Comparison of ENCODE assay signal across 8 cellular contexts in the genomic region with DNA sequence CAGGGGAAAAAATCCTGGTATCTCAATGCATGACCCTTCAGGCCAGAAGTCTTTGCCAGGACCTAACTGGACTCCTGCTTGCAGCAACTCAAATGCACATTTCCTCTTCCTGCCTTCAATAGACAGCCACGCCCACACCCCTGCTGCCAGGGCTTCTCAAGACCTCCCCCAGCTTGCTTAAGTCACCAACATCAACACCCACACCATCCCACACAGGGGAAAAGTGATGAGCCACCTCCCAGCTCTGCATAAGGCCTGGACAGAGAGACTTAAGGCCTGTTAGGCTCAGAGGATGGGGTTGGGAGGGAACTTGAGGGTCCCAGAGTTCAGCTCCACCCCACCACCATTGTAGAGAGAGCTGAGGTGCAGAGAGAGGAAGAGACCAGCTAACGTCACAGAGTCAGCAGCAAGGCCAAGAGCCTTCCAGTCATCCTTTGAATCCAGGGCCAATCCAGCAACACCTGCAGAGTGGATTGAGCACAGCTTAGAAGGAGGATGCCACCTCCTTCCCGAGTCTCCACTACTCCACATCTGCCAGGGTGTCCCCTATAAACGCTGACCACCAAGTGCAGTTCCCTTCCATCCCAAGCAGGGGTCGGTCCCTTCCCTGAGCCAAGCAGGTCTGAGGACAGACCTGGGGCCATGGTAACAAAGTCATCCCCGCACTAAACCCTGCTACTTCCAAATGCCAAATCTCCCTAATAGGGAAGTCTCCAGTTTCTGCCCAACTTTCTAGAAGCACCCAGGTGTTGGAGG. TPM values are rescaled to one million over a fixed set of nuclear protein-coding genes. Genes with fewer than 3 reads are reported as not detected.
DNase-seq lines count a peak whose midpoint lies in the region; FAIRE-seq and TF ChIP-seq lines count a peak whose summit lies in the region.

No MANE protein-coding gene starts in this region.

- peaks cover 2 to 3% (median 2%) of the 10 kb centered on the region in 3 donors for H3K27me3 Mint-ChIP-seq in immature natural killer cell (ENCODE audit: low read depth in 3 of 3)

- H3K9ac ChIP-seq in adipocyte (ENCODE audit: low read length) = no peak overlapping the region

- no peaks in the 10 kb centered on the region for H3K9me3 Mint-ChIP-seq in immature natural killer cell

- peak overlapping the region; percentile 88 to 96 (median 90) for H3K27ac Mint-ChIP-seq in immature natural killer cell

- no peaks in the 10 kb centered on the region for H3K27me3 ChIP-seq in adipocyte (replicated peaks; ENCODE audit: control insufficient read depth, insufficient read depth, low read length)

- peak; percentile 94 for FAIRE-seq in H54 (lab: Jason Lieb, UNC)

- DNase-seq in AG08395 (ENCODE audit: low spot score) (peak; percentile 80), H54 (ENCODE audit: insufficient read length, low spot score) (peak; percentile 92), T follicular helper cell (ENCODE audit: low read depth) (peak; percentile 57), adipocyte (ENCODE audit: low read depth) (peak; percentile 51), immature natural killer cell (peak; percentile 75 to 78 (median 77)), NCI-H2107 treated with DMSO at 0.1 percent for 48 hours (lab: John Stamatoyannopoulos, UW; ENCODE audit: unreplicated experiment) (no peak), NCI-H2171 (lab: John Stamatoyannopoulos, UW) (no peak)
- peak; percentile 61 for DNase-seq in stimulated activated CD8-positive, alpha-beta memory T cell treated with anti-CD3 and anti-CD28 coated beads, Interleukin-12 subunit alpha, Interleukin-12 subunit beta, amount 100 ng/mL, for 1 hour (ENCODE audit: low read depth)

- peaks cover 45 to 47% of the 10 kb centered on the region in 2 donors for H3K4me1 Mint-ChIP-seq in immature natural killer cell

- H3K4me3 ChIP-seq in adipocyte (ENCODE audit: low read length) = no peak overlapping the region

- no peaks in the 10 kb centered on the region for H3K9me3 ChIP-seq in adipocyte (ENCODE audit: control insufficient read depth, low read length)

- H3K36me3 Mint-ChIP-seq in immature natural killer cell = peaks cover 5 to 7% (median 7%) of the 10 kb centered on the region in 3 donors

- H3K4me3 Mint-ChIP-seq in immature natural killer cell = peak overlapping the region; percentile 36 to 71 (median 66)

- no peaks in the 10 kb centered on the region for H3K36me3 ChIP-seq in adipocyte (ENCODE audit: control insufficient read depth, insufficient read depth, low read length, severe bottlenecking)

- H3K4me1 ChIP-seq in adipocyte (ENCODE audit: control insufficient read depth, insufficient read depth, low read length) = peaks cover 19% of the 10 kb centered on the region

- no peak for TF ChIP-seq POLR2A in H54 (IDR thresholded peaks at IDR 0.05; ENCODE audit: low read depth, low read length)

RNA-seq across cellular contexts. Expression of a gene that starts 50.0 kb away (rescaled TPM):
- 10 to 100 TPM in 2 of 3 donors, 1 to 10 TPM in 1; 9.6 to 17.0 (median 10.4) TPM for polyA plus RNA-seq in immature natural killer cell

Comparison
In these comparisons a context has a peak if more than half of its experiments do, and no peak if none do; other contexts are left out.
1. DNase-seq: peak in AG08395 (single experiment), H54 (single experiment), T follicular helper cell (single experiment), adipocyte (single experiment), immature natural killer cell (3 of 3) and stimulated activated CD8-positive, alpha-beta memory T cell treated with anti-CD3 and anti-CD28 coated beads, Interleukin-12 subunit alpha, Interleukin-12 subunit beta, amount 100 ng/mL, for 1 hour (single experiment); none in NCI-H2107 treated with DMSO at 0.1 percent for 48 hours (single experiment) and NCI-H2171 (single experiment).